In the genomic region with DNA sequence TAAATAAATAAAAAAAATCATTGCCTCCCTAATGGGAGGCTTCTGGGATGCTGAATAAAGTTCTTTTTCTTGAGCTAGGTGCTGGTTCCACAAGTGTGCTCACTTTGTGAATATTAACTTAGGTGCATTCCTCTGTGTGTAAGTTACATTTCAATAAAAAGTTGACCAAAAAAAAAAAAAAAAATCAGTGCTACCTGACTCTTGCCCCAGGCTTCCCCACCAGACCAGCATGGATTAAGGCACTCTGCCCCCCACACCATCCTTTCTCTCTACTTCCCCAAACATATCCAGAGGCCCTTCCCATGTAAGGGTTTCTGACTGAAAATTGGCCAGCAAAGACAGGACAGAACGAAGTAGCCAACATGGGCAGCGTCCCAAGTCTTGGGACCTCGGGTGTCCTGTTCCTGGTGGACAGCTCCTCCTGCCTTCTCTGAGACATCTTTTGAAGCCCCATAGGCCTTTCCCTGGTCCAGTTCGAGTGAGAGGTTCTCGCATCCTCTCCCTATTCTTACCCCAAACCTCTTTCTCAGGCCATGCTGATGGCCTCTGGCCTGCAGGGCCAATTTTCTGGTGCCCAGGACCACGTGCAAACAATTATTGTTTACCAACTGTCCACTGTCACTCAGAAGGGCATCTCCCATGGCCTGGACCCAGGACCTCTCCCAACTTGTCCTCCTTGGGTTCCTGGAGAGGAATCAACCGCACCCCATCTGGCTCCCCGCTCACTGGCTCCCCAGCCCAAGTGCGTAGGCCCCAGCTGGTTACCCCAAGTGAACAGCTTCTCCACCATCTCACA, we compare ENCODE assay signal across 22 cellular contexts. TPM values are rescaled to one million over a fixed set of nuclear protein-coding genes. Genes with fewer than 3 reads are reported as not detected.
DNase-seq lines count a peak whose midpoint lies in the region; ATAC-seq, FAIRE-seq and TF ChIP-seq lines count a peak whose summit lies in the region.
"Had no signal": no experiment of that assay in that cellular context is flagged by ENCODE, and none has a peak within 500 bp of the region (broad histone marks: within the 10 kb centered on the region; RNA-seq: fewer than 3 reads in every experiment).

No MANE protein-coding gene starts in this region.

- intact Hi-C loops in IMR-90 (cut with micrococcal nuclease) (no loop called here), K562 (cut with micrococcal nuclease) (no loop called here), pancreas (cut with DNase I) (no loop called here)

- H3K9me3 Mint-ChIP-seq in mesothelial cell of epicardium, result no peaks in the 10 kb centered on the region
- H3K9me3 Mint-ChIP-seq: GM23338 had no signal

- no peaks in the 10 kb centered on the region for H3K27me3 ChIP-seq in IMR-90 (ENCODE audit: control insufficient read depth, insufficient read depth, low read length)
- no peaks in the 10 kb centered on the region; a peak in 1 of 5 replicates for H3K27me3 ChIP-seq in K562 (ENCODE audit: control insufficient read depth in 2 of 2, insufficient read depth in 2 of 2, low read length in 2 of 2)
- no peaks in the 10 kb centered on the region for H3K27me3 ChIP-seq in pancreas
- no peaks in the 10 kb centered on the region for H3K27me3 ChIP-seq in MM.1S (replicated peaks; ENCODE audit: insufficient read depth, low read length)

- H3K4me1 Mint-ChIP-seq in mesothelial cell of epicardium, result peaks cover 14% of the 10 kb centered on the region

- no peak overlapping the region for H4K8ac ChIP-seq in IMR-90 (ENCODE audit: low read depth in 2 of 2, low read length in 2 of 2)

- no peaks in the 10 kb centered on the region for H3K27me3 Mint-ChIP-seq in mesothelial cell of epicardium (ENCODE audit: low read depth)

- POLR2A ChIA-PET in IMR-90 (lab: Charles Lee; ENCODE audit: unreplicated experiment), result no interaction called here
- POLR2A ChIA-PET in K562 (lab: Yijun Ruan, JAX), result interaction anchor here (0.6 to 1.5 kb wide), 2 partner anchors 16 to 35 kb away, joined by 3 read pairs; no protein-coding TSS in a partner anchor

- 0 out of 2 replicates have a peak overlapping the region, but pooled peaks have one; percentile 2 for H3K23ac ChIP-seq in IMR-90 (ENCODE audit: low read depth, low read length)

- H3K9me2 ChIP-seq in MM.1S (replicated peaks; ENCODE audit: insufficient read depth, low read length), result no peaks in the 10 kb centered on the region

- ATAC-seq in IMR-90 (ENCODE audit: low read depth) (no peak), K562 (no peak), pancreas (peak in 1 of 4 donors; percentile 0)
- ATAC-seq: GM23338, HCT116, Panc1 had no signal

- H3K4me1 ChIP-seq in IMR-90 (ENCODE audit: control insufficient read depth, insufficient read depth, low read length) (peaks cover 5% of the 10 kb centered on the region), K562 (replicated peaks in 1 of 2; ENCODE audit: control insufficient read depth in 2 of 2, insufficient read depth in 2 of 2, low read length in 2 of 2) (peaks cover 25 to 28% of the 10 kb centered on the region in 2 experiments), pancreas (peaks cover 13 to 31% (median 24%) of the 10 kb centered on the region in 3 donors), MM.1S (ENCODE audit: low read length) (peaks cover 3% of the 10 kb centered on the region; the same call in 1 of the 2 replicates)

- H2BK15ac ChIP-seq in IMR-90 (ENCODE audit: low read depth, low read length), result 0 out of 3 replicates have a peak overlapping the region, but pooled peaks have one; percentile 56

- H3K18ac ChIP-seq in IMR-90 (ENCODE audit: low read depth, low read length), result no peak overlapping the region

- 0 out of 2 replicates have a peak overlapping the region, but pooled peaks have one; percentile 12 for H2BK20ac ChIP-seq in IMR-90 (ENCODE audit: low read depth, low read length)

- H2BK120ac ChIP-seq in IMR-90 (ENCODE audit: low read depth, low read length), result peak overlapping the region; percentile 16; the same call in 1 of the 2 replicates

- in situ Hi-C loops in IMR-90 (cut with MboI; ENCODE audit: low sequenced_read_pairs) (no loop called here), K562 (cut with MboI) (no loop called here), GM13976 (cut with MboI; ENCODE audit: low sequenced_read_pairs, unreplicated experiment) (no loop called here)

- H3K9me3 ChIP-seq in IMR-90 (ENCODE audit: control insufficient read depth, insufficient read depth, low read length) (no peaks in the 10 kb centered on the region), K562 (replicated peaks; ENCODE audit: control insufficient read depth, insufficient read depth, low read depth, low read length) (no peaks in the 10 kb centered on the region), pancreas (no peaks in the 10 kb centered on the region), MM.1S (replicated peaks; ENCODE audit: insufficient read depth, low read length) (no peaks in the 10 kb centered on the region)

- 78% methylated on average over 3 of the region's 9 CpGs; no CpG with 5 or more reads in 1 of the 2 experiments for WGBS in IMR-90 (ENCODE audit: extremely low coverage in 2 of 2, insufficient read length in 1 of 2), 2 experiments
- 60% methylated on average over 9 of the region's 9 CpGs for WGBS in K562 (ENCODE audit: insufficient coverage, low coverage, missing lambda C conversion rate)
- 64 to 75% methylated on average over 9 of the region's 9 CpGs for WGBS in pancreas, 2 donors

- no peak overlapping the region for H3K4me3 Mint-ChIP-seq in mesothelial cell of epicardium
- H3K4me3 Mint-ChIP-seq: GM23338 had no signal

- H3K9ac ChIP-seq in IMR-90 (ENCODE audit: low read depth, low read length) (no peak overlapping the region), K562 (ENCODE audit: insufficient read depth in 1 of 2, low read depth in 2 of 2, low read length in 2 of 2) (peak overlapping the region in 1 of 2 experiments; percentile 65; a peak in 1 of 4 replicates), MM.1S (ENCODE audit: low read length) (no peak overlapping the region)
- H3K9ac ChIP-seq: KMS-11 had no signal

- H3K36me3 ChIP-seq in IMR-90 (ENCODE audit: control insufficient read depth, insufficient read depth, low read length), result no peaks in the 10 kb centered on the region
- no peaks in the 10 kb centered on the region for H3K36me3 ChIP-seq in K562 (ENCODE audit: control insufficient read depth, insufficient read depth, low read length)
- H3K36me3 ChIP-seq in pancreas, result no peaks in the 10 kb centered on the region
- no peaks in the 10 kb centered on the region for H3K36me3 ChIP-seq in MM.1S (replicated peaks; ENCODE audit: insufficient read depth, low read length)

- H3K4me3 ChIP-seq in IMR-90 (ENCODE audit: insufficient read depth, low read depth, low read length), result no peak overlapping the region
- no peak overlapping the region for H3K4me3 ChIP-seq in K562
- H3K4me3 ChIP-seq in pancreas, result no peak overlapping the region
- H3K4me3 ChIP-seq in MM.1S (ENCODE audit: low read length), result no peak overlapping the region
- H3K4me3 ChIP-seq: GM23338 had no signal

- H4K20me1 ChIP-seq in IMR-90 (ENCODE audit: insufficient read depth, low read length) (no peaks in the 10 kb centered on the region), K562 (replicated peaks; ENCODE audit: control insufficient read depth, insufficient read depth, low read length) (no peaks in the 10 kb centered on the region), MM.1S (ENCODE audit: insufficient read depth, low read length) (no peaks in the 10 kb centered on the region)

- H4K5ac ChIP-seq in IMR-90 (ENCODE audit: low read depth, low read length), result no peak overlapping the region

- no peaks in the 10 kb centered on the region for H3K36me3 Mint-ChIP-seq in mesothelial cell of epicardium

- BruUV-seq in IMR-90 (replicated peaks; lab: Mats Ljungman, UMichigan), result no TSS peak
- no TSS peak for BruUV-seq in K562 (replicated peaks; lab: Mats Ljungman, UMichigan)

- CTCF ChIA-PET in IMR-90 (lab: Yijun Ruan, JAX) (no interaction called here), K562 (lab: Yijun Ruan, JAX; ENCODE audit: low intra/inter-chr PET ratio) (no interaction called here)

- H3K79me2 ChIP-seq in K562 (ENCODE audit: control insufficient read depth, insufficient read depth, low read length) (no peaks in the 10 kb centered on the region), MM.1S (ENCODE audit: low read length) (no peaks in the 10 kb centered on the region)

- H3K27ac ChIP-seq in IMR-90 (ENCODE audit: insufficient read depth, low read length) (no peak overlapping the region), K562 (ENCODE audit: extremely low read depth, low read depth, low read length) (no peak overlapping the region), pancreas (peak overlapping the region; percentile 17 to 73 (median 33)), MM.1S (ENCODE audit: low read length) (no peak overlapping the region)
- H3K27ac ChIP-seq: KMS-11 had no signal

- H2AK9ac ChIP-seq in IMR-90 (replicated peaks; ENCODE audit: low read depth, low read length, poor library complexity), result peak overlapping the region; percentile 92

- H3K56ac ChIP-seq in IMR-90 (ENCODE audit: extremely low read depth, insufficient read depth, low read length), result no peak overlapping the region

- TF ChIP-seq RAD21 in IMR-90 (IDR thresholded peaks at IDR 0.05; ENCODE audit: low read length), result no peak
- no peak for TF ChIP-seq RAD21 in K562 (CRISPR knock-in tag; conservative IDR thresholded peaks at IDR 0.05 in 1 of 2, IDR thresholded peaks at IDR 0.05 in 1 of 2)

- no peak overlapping the region for H3K4me2 ChIP-seq in IMR-90 (ENCODE audit: low read depth, low read length)
- no peak overlapping the region for H3K4me2 ChIP-seq in K562 (ENCODE audit: insufficient read depth, low read length)
- no peak overlapping the region for H3K4me2 ChIP-seq in MM.1S (ENCODE audit: low read depth, low read length)
- H3K4me2 ChIP-seq: GM23338, KMS-11 had no signal

- no peak for DNase-seq in IMR-90
- no peak for DNase-seq in K562 (ENCODE audit: extremely low read depth in 1 of 4, low spot score in 3 of 4)
- DNase-seq in mesothelial cell of epicardium (ENCODE audit: low spot score in 2 of 2, unreplicated experiment in 2 of 2), result no peak
- DNase-seq in pancreas, result peak in 3 of 6 donors; percentile 23 to 51 (median 46)
- DNase-seq in stimulated activated CD4-positive, alpha-beta T cell treated with anti-CD3 and anti-CD28 coated beads, Interleukin-4, amount 100 ng/mL, for 4 hours, result no peak
- DNase-seq in GM03348 (ENCODE audit: low spot score), result no peak
- no peak for DNase-seq in GM13976 (ENCODE audit: low spot score)
- DNase-seq in MM.1S, result no peak
- DNase-seq: DMS 273 treated with DMSO at 0.1 percent for 48 hours, GDM1, NCI-H1694, NCI-H2107, NCI-H2227 treated with DMSO at 0.1 percent for 48 hours, NCI-H524 treated with DMSO at 0.1 percent for 48 hours, Right ventricle myocardium superior had no signal

- TF ChIP-seq POLR2A in IMR-90 (IDR thresholded peaks at IDR 0.05; ENCODE audit: low read depth, low read length) (no peak), K562 (conservative IDR thresholded peaks at IDR 0.05) (no peak)

- dilution Hi-C loops in IMR-90 (cut with HindIII; ENCODE audit: low sequenced_read_pairs, unreplicated experiment), result no loop called here

- H3K9me1 ChIP-seq in IMR-90 (ENCODE audit: insufficient read depth, low read length), result peaks cover 14% of the 10 kb centered on the region; the same call in 1 of the 2 replicates
- no peaks in the 10 kb centered on the region for H3K9me1 ChIP-seq in K562 (ENCODE audit: control insufficient read depth, insufficient read depth, low read length)

- no peak for TF ChIP-seq EP300 in K562 (IDR thresholded peaks at IDR 0.05; ENCODE audit: low read length)

- H4K91ac ChIP-seq in IMR-90 (ENCODE audit: insufficient read depth, low read depth, low read length), result peak overlapping the region; percentile 41; the same call in 1 of the 2 replicates

- FAIRE-seq in K562 (lab: Jason Lieb, UNC) (no peak), pancreas (lab: Jason Lieb, UNC) (no peak)
- FAIRE-seq: GM12891 had no signal

- no peaks in the 10 kb centered on the region for H3F3A ChIP-seq in MM.1S (ENCODE audit: insufficient read depth, low read length)

- H3K79me1 ChIP-seq in IMR-90 (ENCODE audit: low read depth in 1 of 2, low read length in 2 of 2), result peaks cover 0 to 10% of the 10 kb centered on the region in 2 experiments; a peak in 2 of 4 replicates

- no peak overlapping the region for H2AFZ ChIP-seq in IMR-90 (replicated peaks; ENCODE audit: low read length, poor library complexity)
- H2AFZ ChIP-seq in K562 (ENCODE audit: low read depth, low read length), result peak overlapping the region; percentile 54; the same call in 1 of the 2 replicates
- no peak overlapping the region for H2AFZ ChIP-seq in MM.1S (ENCODE audit: low read length)
- H2AFZ ChIP-seq: GM23338 had no signal

- H3K14ac ChIP-seq in IMR-90 (replicated peaks; ENCODE audit: low read depth, low read length), result no peak overlapping the region

- peak overlapping the region; percentile 62; the same call in 1 of the 2 replicates for H2AK5ac ChIP-seq in IMR-90 (ENCODE audit: low read depth, low read length)

- no peak overlapping the region; the same call in 1 of the 2 replicates for H3K4ac ChIP-seq in IMR-90 (ENCODE audit: low read depth, low read length)

- no peak for TF ChIP-seq CTCF in IMR-90 (conservative IDR thresholded peaks at IDR 0.05; ENCODE audit: low read depth, low read length)
- no peak for TF ChIP-seq CTCF in K562 (IDR thresholded peaks at IDR 0.05 in 2 of 3, conservative IDR thresholded peaks at IDR 0.05 in 1 of 3; ENCODE audit: insufficient read depth in 2 of 3, low read depth in 1 of 3, low read length in 3 of 3)
- no peak for TF ChIP-seq CTCF in mesothelial cell of epicardium (IDR thresholded peaks at IDR 0.05; ENCODE audit: unreplicated experiment)
- TF ChIP-seq CTCF in pancreas (IDR thresholded peaks at IDR 0.05), result no peak
- TF ChIP-seq CTCF in GM13976 (IDR thresholded peaks at IDR 0.05; ENCODE audit: borderline replicate concordance, control extremely low read depth, extremely low read depth, insufficient read depth, missing control alignments), result no peak
- TF ChIP-seq CTCF in MM.1S (IDR thresholded peaks at IDR 0.05; ENCODE audit: low read length), result no peak

- peak overlapping the region; percentile 30 for H3K27ac Mint-ChIP-seq in mesothelial cell of epicardium
- H3K27ac Mint-ChIP-seq: GM23338 had no signal

- peak overlapping the region; percentile 18 for H2BK5ac ChIP-seq in IMR-90 (ENCODE audit: low read depth, low read length, poor library complexity, severe bottlenecking)

RNA-seq across cellular contexts. Expression of a gene that starts 14.9 kb away (rescaled TPM):
- 0.83 and 0.90 TPM in 2 replicates for total RNA-seq in IMR-90 (2012; rRNA removed)
- polyA plus RNA-seq in IMR-90 (2012; rRNA removed), result 0.97 and 1.3 TPM in 2 replicates
- 0.63 and 0.81 TPM in 2 replicates for polyA plus RNA-seq in IMR-90 (2012; cell fraction: cytosol; rRNA removed)
- 0.12 and 0.50 TPM in 2 replicates for polyA plus RNA-seq in IMR-90 (2012; cell fraction: nucleus; rRNA removed; ENCODE audit: low replicate concordance)
- total RNA-seq in K562 (2011; cell fraction: chromatin; rRNA removed; ENCODE audit: low replicate concordance), result 0.40 and 0.51 TPM in 2 replicates
- 0.39 TPM in 1 of 2 replicates, not detected in the other for total RNA-seq in K562 (2011; cell fraction: nucleolus; rRNA removed)
- total RNA-seq in K562 (2011; cell fraction: nucleoplasm; rRNA removed), result 0.29 TPM in 1 of 2 replicates, not detected in the other
- total RNA-seq in K562 (2014; rRNA removed), result 0.08 TPM in 1 of 2 replicates, not detected in the other
- total RNA-seq in K562 (2014; rRNA removed; fragmentation: Illumina TruSeq; extraction: Trizol), result 0.11 TPM in 1 of 2 replicates, not detected in the other
- 0.14 and 0.15 TPM in 2 replicates for total RNA-seq in K562 (2015; rRNA removed; fragmentation: Illumina TruSeq; extraction: Trizol)
- total RNA-seq in K562 (2021), result 0.09 and 0.29 TPM in 2 replicates
- polyA plus RNA-seq in K562 (2011; rRNA removed), result 0.11 and 0.20 TPM in 2 replicates
- polyA plus RNA-seq in K562 (2011; cell fraction: cytosol; rRNA removed), result 0.10 TPM in 1 of 2 replicates, not detected in the other
- polyA plus RNA-seq in K562 (2011; cell fraction: nucleus; rRNA removed), result 0.07 and 0.21 TPM in 2 replicates
- 0.14 and 0.32 TPM in 2 replicates for polyA plus RNA-seq in K562 (2012)
- polyA plus RNA-seq in K562 (2014; fragmentation: Illumina TruSeq; extraction: Trizol), result 0.14 and 0.30 TPM in 2 replicates
- polyA plus RNA-seq in K562 (2014; fragmentation: Nextera tagmentation; extraction: Ambion mirVana), result under 1 TPM in 1 of 2 experiments, not detected in 1; 0.29 TPM
- polyA plus RNA-seq in K562 (2014; rRNA removed), result 0.04 TPM in 1 of 2 replicates, not detected in the other
- polyA minus RNA-seq in K562 (2011; rRNA and poly(A)+ RNA removed), result 0.18 TPM in 1 of 2 replicates, not detected in the other
- polyA minus RNA-seq in K562 (2011; cell fraction: cytosol; rRNA and poly(A)+ RNA removed), result not detected in 2 replicates
- polyA minus RNA-seq in K562 (2011; cell fraction: nucleus; rRNA and poly(A)+ RNA removed), result not detected in 2 replicates
- total RNA-seq in mesothelial cell of epicardium, result 5.4 to 6.4 TPM (median 5.4 TPM) in 3 replicates
- total RNA-seq in pancreas, result 10 to 100 TPM; 11.9 to 20.7 (median 13.9) TPM
- polyA plus RNA-seq in pancreas, result 1 to 10 TPM; 7.0 to 8.2 TPM
- total RNA-seq: Right ventricle myocardium superior had no signal

RNA-seq across cellular contexts. Expression of a gene that starts 25.6 kb away (rescaled TPM):
- total RNA-seq in IMR-90 (2012; rRNA removed) (not detected in 2 replicates), K562 (2014; rRNA removed) (0.24 and 0.36 TPM in 2 replicates), K562 (2014; rRNA removed; fragmentation: Illumina TruSeq; extraction: Trizol) (not detected in 2 replicates), K562 (2015; rRNA removed; fragmentation: Illumina TruSeq; extraction: Trizol) (not detected in 2 replicates), K562 (2021) (0.16 and 0.31 TPM in 2 replicates), mesothelial cell of epicardium (0.31 to 0.38 TPM (median 0.32 TPM) in 3 replicates), pancreas (1 to 10 TPM in 2 of 6 donors, not detected in 4; 4.5 to 9.2 TPM)
- polyA plus RNA-seq in IMR-90 (2012; rRNA removed) (not detected in 2 replicates), K562 (2011; rRNA removed) (0.29 and 0.43 TPM in 2 replicates), K562 (2014; fragmentation: Illumina TruSeq; extraction: Trizol) (0.28 TPM in 2 replicates), K562 (2014; fragmentation: Nextera tagmentation; extraction: Ambion mirVana) (under 1 TPM; 0.23 to 0.34 TPM), K562 (2014; rRNA removed) (0.09 and 0.56 TPM in 2 replicates), pancreas (1 to 10 TPM in 1 of 2 donors, under 1 TPM in 1; 0.63 to 3.3 TPM)
- polyA plus RNA-seq in IMR-90 (2012; cell fraction: cytosol; rRNA removed), result 0.08 TPM in 1 of 2 replicates, not detected in the other
- 0.07 and 0.13 TPM in 2 replicates for polyA plus RNA-seq in IMR-90 (2012; cell fraction: nucleus; rRNA removed; ENCODE audit: low replicate concordance)
- total RNA-seq in K562 (2011; cell fraction: chromatin; rRNA removed; ENCODE audit: low replicate concordance), result 2.3 and 2.8 TPM in 2 replicates
- 2.2 and 2.5 TPM in 2 replicates for total RNA-seq in K562 (2011; cell fraction: nucleolus; rRNA removed)
- total RNA-seq in K562 (2011; cell fraction: nucleoplasm; rRNA removed), result 1.8 and 2.3 TPM in 2 replicates
- polyA plus RNA-seq in K562 (2011; cell fraction: cytosol; rRNA removed), result 0.15 and 0.18 TPM in 2 replicates
- 1.0 and 1.1 TPM in 2 replicates for polyA plus RNA-seq in K562 (2011; cell fraction: nucleus; rRNA removed)
- polyA plus RNA-seq in K562 (2012), result 0.13 and 1.6 TPM in 2 replicates
- 0.74 TPM in 1 of 2 replicates, not detected in the other for polyA minus RNA-seq in K562 (2011; rRNA and poly(A)+ RNA removed)
- polyA minus RNA-seq in K562 (2011; cell fraction: cytosol; rRNA and poly(A)+ RNA removed), result not detected in 2 replicates
- polyA minus RNA-seq in K562 (2011; cell fraction: nucleus; rRNA and poly(A)+ RNA removed), result 0.54 TPM in 1 of 2 replicates, not detected in the other
- total RNA-seq: A673, GM23338, M059J had no signal
- polyA plus RNA-seq: GM23338 had no signal

RNA-seq across cellular contexts. Expression of a gene that starts 41.6 kb away (rescaled TPM):
- total RNA-seq in IMR-90 (2012; rRNA removed), result 143 and 146 TPM in 2 replicates
- 327 and 340 TPM in 2 replicates for polyA plus RNA-seq in IMR-90 (2012; rRNA removed)
- polyA plus RNA-seq in IMR-90 (2012; cell fraction: cytosol; rRNA removed), result 318 and 528 TPM in 2 replicates
- 62.6 and 69.0 TPM in 2 replicates for polyA plus RNA-seq in IMR-90 (2012; cell fraction: nucleus; rRNA removed; ENCODE audit: low replicate concordance)
- total RNA-seq in K562 (2011; cell fraction: chromatin; rRNA removed; ENCODE audit: low replicate concordance), result 48.5 and 69.6 TPM in 2 replicates
- total RNA-seq in K562 (2011; cell fraction: nucleolus; rRNA removed), result 160 and 217 TPM in 2 replicates
- total RNA-seq in K562 (2011; cell fraction: nucleoplasm; rRNA removed), result 103 and 113 TPM in 2 replicates
- total RNA-seq in K562 (2014; rRNA removed), result 269 and 325 TPM in 2 replicates
- total RNA-seq in K562 (2014; rRNA removed; fragmentation: Illumina TruSeq; extraction: Trizol), result 156 and 168 TPM in 2 replicates
- 504 and 554 TPM in 2 replicates for total RNA-seq in K562 (2015; rRNA removed; fragmentation: Illumina TruSeq; extraction: Trizol)
- total RNA-seq in K562 (2021), result 442 and 486 TPM in 2 replicates
- 229 and 257 TPM in 2 replicates for polyA plus RNA-seq in K562 (2011; rRNA removed)
- polyA plus RNA-seq in K562 (2011; cell fraction: cytosol; rRNA removed), result 517 and 937 TPM in 2 replicates
- polyA plus RNA-seq in K562 (2011; cell fraction: nucleus; rRNA removed), result 85.7 and 88.0 TPM in 2 replicates
- polyA plus RNA-seq in K562 (2012), result 593 and 1,047 TPM in 2 replicates
- 355 and 561 TPM in 2 replicates for polyA plus RNA-seq in K562 (2014; fragmentation: Illumina TruSeq; extraction: Trizol)
- 1,000 to 10,000 TPM in 1 of 2 experiments, 100 to 1,000 TPM in 1; 987 to 1,119 TPM for polyA plus RNA-seq in K562 (2014; fragmentation: Nextera tagmentation; extraction: Ambion mirVana)
- 473 and 511 TPM in 2 replicates for polyA plus RNA-seq in K562 (2014; rRNA removed)
- polyA minus RNA-seq in K562 (2011; rRNA and poly(A)+ RNA removed), result 20.7 and 29.0 TPM in 2 replicates
- polyA minus RNA-seq in K562 (2011; cell fraction: cytosol; rRNA and poly(A)+ RNA removed), result 93.0 and 102 TPM in 2 replicates
- 37.6 and 79.6 TPM in 2 replicates for polyA minus RNA-seq in K562 (2011; cell fraction: nucleus; rRNA and poly(A)+ RNA removed)
- 169 to 171 TPM (median 169 TPM) in 3 replicates for total RNA-seq in mesothelial cell of epicardium
- total RNA-seq in pancreas, result 10 to 100 TPM; 57.7 to 80.4 (median 73.6) TPM
- 100 to 1,000 TPM in 1 of 2 donors, 10 to 100 TPM in 1; 42.6 to 114 TPM for polyA plus RNA-seq in pancreas

RNA-seq across cellular contexts. Expression of a gene that starts 43.6 kb away (rescaled TPM):
- 44.4 and 52.5 TPM in 2 replicates for total RNA-seq in IMR-90 (2012; rRNA removed)
- polyA plus RNA-seq in IMR-90 (2012; rRNA removed), result 23.4 and 24.0 TPM in 2 replicates
- 11.1 and 11.6 TPM in 2 replicates for polyA plus RNA-seq in IMR-90 (2012; cell fraction: cytosol; rRNA removed)
- polyA plus RNA-seq in IMR-90 (2012; cell fraction: nucleus; rRNA removed; ENCODE audit: low replicate concordance), result 45.5 and 82.3 TPM in 2 replicates
- total RNA-seq in K562 (2011; cell fraction: chromatin; rRNA removed; ENCODE audit: low replicate concordance), result 159 and 242 TPM in 2 replicates
- 85.3 and 92.9 TPM in 2 replicates for total RNA-seq in K562 (2011; cell fraction: nucleolus; rRNA removed)
- total RNA-seq in K562 (2011; cell fraction: nucleoplasm; rRNA removed), result 108 and 134 TPM in 2 replicates
- total RNA-seq in K562 (2014; rRNA removed), result 28.4 and 35.8 TPM in 2 replicates
- 50.8 and 53.4 TPM in 2 replicates for total RNA-seq in K562 (2014; rRNA removed; fragmentation: Illumina TruSeq; extraction: Trizol)
- total RNA-seq in K562 (2015; rRNA removed; fragmentation: Illumina TruSeq; extraction: Trizol), result 38.5 and 42.6 TPM in 2 replicates
- total RNA-seq in K562 (2021), result 48.3 and 49.9 TPM in 2 replicates
- polyA plus RNA-seq in K562 (2011; rRNA removed), result 48.0 and 48.1 TPM in 2 replicates
- 42.6 and 44.6 TPM in 2 replicates for polyA plus RNA-seq in K562 (2011; cell fraction: cytosol; rRNA removed)
- polyA plus RNA-seq in K562 (2011; cell fraction: nucleus; rRNA removed), result 138 and 151 TPM in 2 replicates
- 34.4 and 51.3 TPM in 2 replicates for polyA plus RNA-seq in K562 (2012)
- polyA plus RNA-seq in K562 (2014; fragmentation: Illumina TruSeq; extraction: Trizol), result 35.0 and 41.7 TPM in 2 replicates
- polyA plus RNA-seq in K562 (2014; fragmentation: Nextera tagmentation; extraction: Ambion mirVana), result 10 to 100 TPM; 31.1 to 44.5 TPM
- polyA plus RNA-seq in K562 (2014; rRNA removed), result 44.6 and 45.0 TPM in 2 replicates
- 77.0 and 79.3 TPM in 2 replicates for polyA minus RNA-seq in K562 (2011; rRNA and poly(A)+ RNA removed)
- polyA minus RNA-seq in K562 (2011; cell fraction: cytosol; rRNA and poly(A)+ RNA removed), result 22.6 and 34.1 TPM in 2 replicates
- 72.7 and 114 TPM in 2 replicates for polyA minus RNA-seq in K562 (2011; cell fraction: nucleus; rRNA and poly(A)+ RNA removed)
- total RNA-seq in mesothelial cell of epicardium, result 44.4 to 48.3 TPM (median 44.7 TPM) in 3 replicates
- 10 to 100 TPM; 15.9 to 26.8 (median 17.9) TPM for total RNA-seq in pancreas
- polyA plus RNA-seq in pancreas, result 10 to 100 TPM; 17.8 to 27.1 TPM

Comparison
In these comparisons a context has a peak if more than half of its experiments do, and no peak if none do; other contexts are left out.
1. H3K27ac ChIP-seq: peak in pancreas (4 of 4); none in IMR-90 (single experiment), K562 (single experiment) and MM.1S (single experiment).